In genomic region chr20:3898181-3898580, GRCh38 we compare ENCODE assay signal across 2 cellular contexts.
A peak's percentile ranks its signal among the peaks of the same experiment; 100 is the strongest.
TF ChIP-seq lines count a peak whose summit lies in the region.

No MANE protein-coding gene starts in this region.

TF ChIP-seq in HEK293, 187 proteins besides CTCF, POLR2A, EP300 and RAD21:
- TF ChIP-seq ZNF335 (tag by site-specific recombination; conservative IDR thresholded peaks at IDR 0.05) = 0 out of 2 replicates have a peak, but pooled peaks have one; percentile 30

TF ChIP-seq in HepG2, 621 proteins besides CTCF, POLR2A, EP300 and RAD21:
- 0 out of 2 replicates have a peak, but pooled peaks have one; percentile 28 for TF ChIP-seq ZNF740 (CRISPR knock-in tag; IDR thresholded peaks at IDR 0.05)
- 0 out of 2 replicates have a peak, but pooled peaks have one; percentile 35 for TF ChIP-seq RFXAP (CRISPR knock-in tag; IDR thresholded peaks at IDR 0.05; ENCODE audit: borderline replicate concordance)
